ENCODE assay signal across 8 cellular contexts in the genomic region with DNA sequence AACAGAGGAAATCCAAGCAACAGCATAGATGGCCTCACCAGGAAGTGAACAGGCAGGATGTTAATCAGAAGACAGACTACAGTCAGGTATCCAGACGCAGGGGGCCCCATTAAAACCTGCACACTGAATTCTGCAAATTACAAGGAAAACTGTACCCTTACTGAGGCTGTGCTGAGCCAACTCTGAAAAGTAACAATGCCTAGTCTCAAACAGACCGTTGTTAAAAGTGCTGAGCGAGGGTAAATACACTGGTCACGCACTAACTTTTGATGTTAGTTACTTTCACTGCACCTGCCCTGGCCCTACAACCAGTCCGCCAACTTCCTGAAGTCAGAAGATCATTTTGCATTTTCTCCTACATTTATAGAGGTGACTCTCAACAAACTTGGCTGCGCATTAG. TPM values are rescaled to one million over a fixed set of nuclear protein-coding genes. Genes with fewer than 3 reads are reported as not detected.
DNase-seq lines count a peak whose midpoint lies in the region; ATAC-seq and TF ChIP-seq lines count a peak whose summit lies in the region.

No MANE protein-coding gene starts in this region.

- TF ChIP-seq RAD21 in SK-N-SH (IDR thresholded peaks at IDR 0.05; ENCODE audit: low read length), result no peak

- H3K79me2 ChIP-seq in SK-N-SH (ENCODE audit: insufficient read depth), result peaks cover 40% of the 10 kb centered on the region

- H3K27ac Mint-ChIP-seq in WTC11, result no peak overlapping the region
- peak overlapping the region; percentile 97 for H3K27ac Mint-ChIP-seq in stimulated activated memory B cell treated with anti-CD40 and anti-IgM and Interleukin-4, amounts not matched to agents 10 μg/mL and 1 μg/mL and 100 μg/mL, for 72 hours

- peak overlapping the region; percentile 97 for H3K4me3 Mint-ChIP-seq in WTC11
- peak overlapping the region; percentile 99 for H3K4me3 Mint-ChIP-seq in stimulated activated memory B cell treated with anti-CD40 and anti-IgM and Interleukin-4, amounts not matched to agents 10 μg/mL and 1 μg/mL and 100 μg/mL, for 72 hours

- no peak for TF ChIP-seq EP300 in SK-N-SH (IDR thresholded peaks at IDR 0.05; ENCODE audit: borderline replicate concordance in 1 of 2, low read depth in 1 of 2, low read length in 1 of 2)

- H3K4me3 ChIP-seq in SK-N-SH (ENCODE audit: low read depth in 2 of 2, low read length in 1 of 2) (peak overlapping the region; percentile 87), iPS DF 6.9 (ENCODE audit: low read length) (peak overlapping the region; percentile 89; the same call in 1 of the 2 replicates)

- no peak for ATAC-seq in SK-N-SH treated with all-trans-retinoic acid at 6 μM for 48 hours
- ATAC-seq in WTC11, result no peak
- no peak for ATAC-seq in stimulated activated memory B cell treated with anti-CD40 and anti-IgM and Interleukin-4, amounts not matched to agents 10 μg/mL and 1 μg/mL and 100 μg/mL, for 72 hours
- ATAC-seq in GM19023 (IDR thresholded peaks at IDR 0.05; ENCODE audit: unreplicated experiment), result no peak
- ATAC-seq in HG03108 (IDR thresholded peaks at IDR 0.05; ENCODE audit: unreplicated experiment), result no peak

- no peak overlapping the region for H3K27ac ChIP-seq in SK-N-SH (ENCODE audit: low read depth in 2 of 2, low read length in 1 of 2)
- H3K27ac ChIP-seq in iPS DF 6.9 (ENCODE audit: low read length), result no peak overlapping the region

- H3K36me3 ChIP-seq in SK-N-SH (replicated peaks in 1 of 2; ENCODE audit: control insufficient read depth in 1 of 2, insufficient read depth in 2 of 2, low read length in 1 of 2) (peaks cover 18 to 21% of the 10 kb centered on the region in 2 experiments), iPS DF 6.9 (ENCODE audit: control insufficient read depth, insufficient read depth, low read length) (peaks cover 9% of the 10 kb centered on the region; the same call in 1 of the 2 replicates)

- H3K9me3 ChIP-seq in SK-N-SH (no peaks in the 10 kb centered on the region), iPS DF 6.9 (ENCODE audit: control insufficient read depth, insufficient read depth, low read length) (no peaks in the 10 kb centered on the region)

- H3K4me1 ChIP-seq in SK-N-SH (ENCODE audit: control insufficient read depth in 1 of 2, insufficient read depth in 2 of 2, low read depth in 1 of 2, low read length in 1 of 2) (peaks cover 0 to 9% of the 10 kb centered on the region in 2 experiments; a peak in 3 of 4 replicates), iPS DF 6.9 (ENCODE audit: control insufficient read depth, insufficient read depth, low read length) (no peaks in the 10 kb centered on the region)

- DNase-seq in SK-N-SH (no peak), WTC11 (ENCODE audit: low spot score) (no peak), iPS DF 6.9 (ENCODE audit: low read depth, low spot score) (no peak), NCI-H1417 treated with DMSO at 0.1 percent for 48 hours (lab: John Stamatoyannopoulos, UW) (no peak)

- H3K9ac ChIP-seq in SK-N-SH, result peak overlapping the region; percentile 79

- peaks cover 26% of the 10 kb centered on the region for H3K36me3 Mint-ChIP-seq in WTC11
- H3K36me3 Mint-ChIP-seq in stimulated activated memory B cell treated with anti-CD40 and anti-IgM and Interleukin-4, amounts not matched to agents 10 μg/mL and 1 μg/mL and 100 μg/mL, for 72 hours, result peaks cover 26% of the 10 kb centered on the region

- TF ChIP-seq CTCF in SK-N-SH (IDR thresholded peaks at IDR 0.05) (no peak), WTC11 (IDR thresholded peaks at IDR 0.05) (no peak)

- no peaks in the 10 kb centered on the region for H3K27me3 ChIP-seq in SK-N-SH (ENCODE audit: insufficient read depth)
- H3K27me3 ChIP-seq in iPS DF 6.9 (ENCODE audit: control insufficient read depth, insufficient read depth, low read length), result no peaks in the 10 kb centered on the region

- peak overlapping the region; percentile 94; the same call in 1 of the 2 replicates for H2AFZ ChIP-seq in SK-N-SH (ENCODE audit: low read depth)

- H3K4me1 Mint-ChIP-seq in WTC11, result peaks cover 12% of the 10 kb centered on the region
- H3K4me1 Mint-ChIP-seq in stimulated activated memory B cell treated with anti-CD40 and anti-IgM and Interleukin-4, amounts not matched to agents 10 μg/mL and 1 μg/mL and 100 μg/mL, for 72 hours, result peaks cover 27% of the 10 kb centered on the region

- no peaks in the 10 kb centered on the region for H4K20me1 ChIP-seq in SK-N-SH (ENCODE audit: insufficient read depth)

- CTCF ChIA-PET in SK-N-SH (lab: Yijun Ruan, JAX) (interaction anchor here (1.0 to 3.1 kb wide), 9 partner anchors 10 to 467 kb away, joined by 3 to 20 read pairs (median 5); no protein-coding TSS in a partner anchor), WTC11 (lab: Charles Lee) (interaction anchor here (0.7 kb wide), 1 partner anchor 267 kb away, joined by 3 read pairs; no protein-coding TSS in a partner anchor)

- H3K9me3 Mint-ChIP-seq in WTC11, result peaks cover under 1% of the 10 kb centered on the region
- no peaks in the 10 kb centered on the region for H3K9me3 Mint-ChIP-seq in stimulated activated memory B cell treated with anti-CD40 and anti-IgM and Interleukin-4, amounts not matched to agents 10 μg/mL and 1 μg/mL and 100 μg/mL, for 72 hours

- H3K4me2 ChIP-seq in SK-N-SH, result peak overlapping the region; percentile 91

- no peaks in the 10 kb centered on the region for H3K9me2 ChIP-seq in SK-N-SH

- H3F3A ChIP-seq in SK-N-SH (replicated peaks; ENCODE audit: insufficient read depth), result no peaks in the 10 kb centered on the region

- peaks cover 18% of the 10 kb centered on the region for H3K27me3 Mint-ChIP-seq in WTC11 (ENCODE audit: low read depth)
- no peaks in the 10 kb centered on the region for H3K27me3 Mint-ChIP-seq in stimulated activated memory B cell treated with anti-CD40 and anti-IgM and Interleukin-4, amounts not matched to agents 10 μg/mL and 1 μg/mL and 100 μg/mL, for 72 hours

- WGBS in SK-N-SH (ENCODE audit: low lambda C conversion rate), result 62% methylated on average over 6 of the region's 6 CpGs
- WGBS in iPS DF 6.9 (ENCODE audit: insufficient coverage, insufficient read length), result no CpG with 5 or more reads among the region's 6 CpGs

- POLR2A ChIA-PET in SK-N-SH (lab: Yijun Ruan, JAX) (interaction anchor here (0.6 kb wide), 1 partner anchor 73 kb away, joined by 3 read pairs; no protein-coding TSS in a partner anchor), WTC11 (lab: Charles Lee) (no interaction called here)

TF ChIP-seq in SK-N-SH, 30 proteins besides CTCF, POLR2A, EP300 and RAD21:
- TF ChIP-seq RXRA (IDR thresholded peaks at IDR 0.05; ENCODE audit: borderline replicate concordance, low read depth) (no peak), MEF2A (IDR thresholded peaks at IDR 0.05; ENCODE audit: borderline replicate concordance, low read depth) (no peak), JUND (IDR thresholded peaks at IDR 0.05) (no peak), NFIC (IDR thresholded peaks at IDR 0.05; ENCODE audit: borderline replicate concordance) (no peak), GATA2 (CRISPR knock-in tag; IDR thresholded peaks at IDR 0.05) (no peak)

TF ChIP-seq in SK-N-SH treated with all-trans-retinoic acid at 6 μM for 48 hours, 23 proteins besides CTCF, POLR2A, EP300 and RAD21 (continues in another document):
- no peak for TF ChIP-seq ZFP3 (CRISPR knock-in tag; IDR thresholded peaks at IDR 0.05)
- TF ChIP-seq, protein P1, sequence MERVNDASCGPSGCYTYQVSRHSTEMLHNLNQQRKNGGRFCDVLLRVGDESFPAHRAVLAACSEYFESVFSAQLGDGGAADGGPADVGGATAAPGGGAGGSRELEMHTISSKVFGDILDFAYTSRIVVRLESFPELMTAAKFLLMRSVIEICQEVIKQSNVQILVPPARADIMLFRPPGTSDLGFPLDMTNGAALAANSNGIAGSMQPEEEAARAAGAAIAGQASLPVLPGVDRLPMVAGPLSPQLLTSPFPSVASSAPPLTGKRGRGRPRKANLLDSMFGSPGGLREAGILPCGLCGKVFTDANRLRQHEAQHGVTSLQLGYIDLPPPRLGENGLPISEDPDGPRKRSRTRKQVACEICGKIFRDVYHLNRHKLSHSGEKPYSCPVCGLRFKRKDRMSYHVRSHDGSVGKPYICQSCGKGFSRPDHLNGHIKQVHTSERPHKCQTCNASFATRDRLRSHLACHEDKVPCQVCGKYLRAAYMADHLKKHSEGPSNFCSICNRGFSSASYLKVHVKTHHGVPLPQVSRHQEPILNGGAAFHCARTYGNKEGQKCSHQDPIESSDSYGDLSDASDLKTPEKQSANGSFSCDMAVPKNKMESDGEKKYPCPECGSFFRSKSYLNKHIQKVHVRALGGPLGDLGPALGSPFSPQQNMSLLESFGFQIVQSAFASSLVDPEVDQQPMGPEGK (CRISPR knock-in tag; IDR thresholded peaks at IDR 0.05; ENCODE audit: borderline replicate concordance), result no peak
- TF ChIP-seq TOX (CRISPR knock-in tag; IDR thresholded peaks at IDR 0.05; ENCODE audit: borderline replicate concordance), result no peak
- no peak for TF ChIP-seq TCF4 (CRISPR knock-in tag; IDR thresholded peaks at IDR 0.05; ENCODE audit: borderline replicate concordance)
- TF ChIP-seq ZNF70 (CRISPR knock-in tag; IDR thresholded peaks at IDR 0.05), result no peak
- TF ChIP-seq ESRRG (CRISPR knock-in tag; IDR thresholded peaks at IDR 0.05), result no peak

TF ChIP-seq in WTC11, 78 proteins besides CTCF, POLR2A, EP300 and RAD21 (continues in another document):
- TF ChIP-seq, protein P2, sequence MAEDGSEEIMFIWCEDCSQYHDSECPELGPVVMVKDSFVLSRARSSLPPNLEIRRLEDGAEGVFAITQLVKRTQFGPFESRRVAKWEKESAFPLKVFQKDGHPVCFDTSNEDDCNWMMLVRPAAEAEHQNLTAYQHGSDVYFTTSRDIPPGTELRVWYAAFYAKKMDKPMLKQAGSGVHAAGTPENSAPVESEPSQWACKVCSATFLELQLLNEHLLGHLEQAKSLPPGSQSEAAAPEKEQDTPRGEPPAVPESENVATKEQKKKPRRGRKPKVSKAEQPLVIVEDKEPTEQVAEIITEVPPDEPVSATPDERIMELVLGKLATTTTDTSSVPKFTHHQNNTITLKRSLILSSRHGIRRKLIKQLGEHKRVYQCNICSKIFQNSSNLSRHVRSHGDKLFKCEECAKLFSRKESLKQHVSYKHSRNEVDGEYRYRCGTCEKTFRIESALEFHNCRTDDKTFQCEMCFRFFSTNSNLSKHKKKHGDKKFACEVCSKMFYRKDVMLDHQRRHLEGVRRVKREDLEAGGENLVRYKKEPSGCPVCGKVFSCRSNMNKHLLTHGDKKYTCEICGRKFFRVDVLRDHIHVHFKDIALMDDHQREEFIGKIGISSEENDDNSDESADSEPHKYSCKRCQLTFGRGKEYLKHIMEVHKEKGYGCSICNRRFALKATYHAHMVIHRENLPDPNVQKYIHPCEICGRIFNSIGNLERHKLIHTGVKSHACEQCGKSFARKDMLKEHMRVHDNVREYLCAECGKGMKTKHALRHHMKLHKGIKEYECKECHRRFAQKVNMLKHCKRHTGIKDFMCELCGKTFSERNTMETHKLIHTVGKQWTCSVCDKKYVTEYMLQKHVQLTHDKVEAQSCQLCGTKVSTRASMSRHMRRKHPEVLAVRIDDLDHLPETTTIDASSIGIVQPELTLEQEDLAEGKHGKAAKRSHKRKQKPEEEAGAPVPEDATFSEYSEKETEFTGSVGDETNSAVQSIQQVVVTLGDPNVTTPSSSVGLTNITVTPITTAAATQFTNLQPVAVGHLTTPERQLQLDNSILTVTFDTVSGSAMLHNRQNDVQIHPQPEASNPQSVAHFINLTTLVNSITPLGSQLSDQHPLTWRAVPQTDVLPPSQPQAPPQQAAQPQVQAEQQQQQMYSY (CRISPR knock-in tag; IDR thresholded peaks at IDR 0.05), result no peak

RNA-seq across cellular contexts. Expression of a gene that starts 1.0 kb away (rescaled TPM):
- 14.3 and 16.6 TPM in 2 replicates for polyA plus RNA-seq in SK-N-SH (2012; rRNA removed)
- 11.1 and 11.8 TPM in 2 replicates for polyA plus RNA-seq in SK-N-SH (2012; cell fraction: cytosol; rRNA removed)
- 27.7 and 40.7 TPM in 2 replicates for polyA plus RNA-seq in SK-N-SH (2012; cell fraction: nucleus; rRNA removed)
- 23.0 to 31.3 TPM (median 26.8 TPM) in 3 replicates for total RNA-seq in WTC11 (2021)
